ENCODE assay signal across 1 cellular context in the genomic region with DNA sequence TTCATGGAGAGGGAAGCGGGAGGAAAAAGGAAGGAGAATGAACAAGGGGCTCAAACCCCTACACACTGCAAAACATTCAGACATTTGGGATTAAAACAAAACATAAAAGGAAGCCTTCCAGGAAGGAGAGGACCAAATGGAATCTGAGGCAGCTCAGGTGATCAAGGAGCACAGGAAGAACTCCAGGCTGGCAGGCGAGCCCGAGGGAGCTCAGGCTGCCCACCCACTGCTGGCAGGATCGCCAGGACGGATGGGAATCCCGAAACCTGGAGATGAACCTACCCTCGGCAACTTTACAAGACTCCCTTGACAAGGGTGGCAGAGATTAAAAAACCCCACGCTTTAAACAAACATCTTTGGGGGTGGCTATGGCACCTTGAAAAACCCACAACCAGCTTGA.
TF ChIP-seq lines count a peak whose summit lies in the region.

No MANE protein-coding gene starts in this region.

TF ChIP-seq in HCT116, 20 proteins besides CTCF, POLR2A, EP300 and RAD21:
- TF ChIP-seq SP1 (IDR thresholded peaks at IDR 0.05; ENCODE audit: low read depth) (no peak), SIN3A (IDR thresholded peaks at IDR 0.05; ENCODE audit: low read depth) (no peak), EZH2 (IDR thresholded peaks at IDR 0.05) (no peak), FOSL1 (IDR thresholded peaks at IDR 0.05; ENCODE audit: low read depth) (no peak), ELF1 (IDR thresholded peaks at IDR 0.05; ENCODE audit: borderline replicate concordance, low read depth) (no peak), ZFX (IDR thresholded peaks at IDR 0.05) (no peak), YY1 (IDR thresholded peaks at IDR 0.05; ENCODE audit: extremely low read depth, insufficient replicate concordance, low read depth, low read length) (no peak), CEBPB (IDR thresholded peaks at IDR 0.05; ENCODE audit: low read depth) (no peak), EZH2phosphoT487 (IDR thresholded peaks at IDR 0.05; ENCODE audit: borderline replicate concordance) (no peak), EGR1 (IDR thresholded peaks at IDR 0.05; ENCODE audit: low read depth) (no peak), TCF7L2 (IDR thresholded peaks at IDR 0.05; ENCODE audit: borderline replicate concordance, extremely low read depth, insufficient read depth, insufficient read length) (no peak), ZNF274 (IDR thresholded peaks at IDR 0.05; ENCODE audit: low read depth, low read length) (no peak), POLR2AphosphoS5 (IDR thresholded peaks at IDR 0.05; ENCODE audit: low read depth, low read length) (no peak), CBX3 (IDR thresholded peaks at IDR 0.05; ENCODE audit: low read depth) (no peak)
- TF ChIP-seq, protein P1, sequence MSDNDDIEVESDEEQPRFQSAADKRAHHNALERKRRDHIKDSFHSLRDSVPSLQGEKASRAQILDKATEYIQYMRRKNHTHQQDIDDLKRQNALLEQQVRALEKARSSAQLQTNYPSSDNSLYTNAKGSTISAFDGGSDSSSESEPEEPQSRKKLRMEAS (IDR thresholded peaks at IDR 0.05): no peak
- TF ChIP-seq, protein P2, sequence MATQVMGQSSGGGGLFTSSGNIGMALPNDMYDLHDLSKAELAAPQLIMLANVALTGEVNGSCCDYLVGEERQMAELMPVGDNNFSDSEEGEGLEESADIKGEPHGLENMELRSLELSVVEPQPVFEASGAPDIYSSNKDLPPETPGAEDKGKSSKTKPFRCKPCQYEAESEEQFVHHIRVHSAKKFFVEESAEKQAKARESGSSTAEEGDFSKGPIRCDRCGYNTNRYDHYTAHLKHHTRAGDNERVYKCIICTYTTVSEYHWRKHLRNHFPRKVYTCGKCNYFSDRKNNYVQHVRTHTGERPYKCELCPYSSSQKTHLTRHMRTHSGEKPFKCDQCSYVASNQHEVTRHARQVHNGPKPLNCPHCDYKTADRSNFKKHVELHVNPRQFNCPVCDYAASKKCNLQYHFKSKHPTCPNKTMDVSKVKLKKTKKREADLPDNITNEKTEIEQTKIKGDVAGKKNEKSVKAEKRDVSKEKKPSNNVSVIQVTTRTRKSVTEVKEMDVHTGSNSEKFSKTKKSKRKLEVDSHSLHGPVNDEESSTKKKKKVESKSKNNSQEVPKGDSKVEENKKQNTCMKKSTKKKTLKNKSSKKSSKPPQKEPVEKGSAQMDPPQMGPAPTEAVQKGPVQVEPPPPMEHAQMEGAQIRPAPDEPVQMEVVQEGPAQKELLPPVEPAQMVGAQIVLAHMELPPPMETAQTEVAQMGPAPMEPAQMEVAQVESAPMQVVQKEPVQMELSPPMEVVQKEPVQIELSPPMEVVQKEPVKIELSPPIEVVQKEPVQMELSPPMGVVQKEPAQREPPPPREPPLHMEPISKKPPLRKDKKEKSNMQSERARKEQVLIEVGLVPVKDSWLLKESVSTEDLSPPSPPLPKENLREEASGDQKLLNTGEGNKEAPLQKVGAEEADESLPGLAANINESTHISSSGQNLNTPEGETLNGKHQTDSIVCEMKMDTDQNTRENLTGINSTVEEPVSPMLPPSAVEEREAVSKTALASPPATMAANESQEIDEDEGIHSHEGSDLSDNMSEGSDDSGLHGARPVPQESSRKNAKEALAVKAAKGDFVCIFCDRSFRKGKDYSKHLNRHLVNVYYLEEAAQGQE (IDR thresholded peaks at IDR 0.05; ENCODE audit: low read depth): no peak
- TF ChIP-seq, protein P3, sequence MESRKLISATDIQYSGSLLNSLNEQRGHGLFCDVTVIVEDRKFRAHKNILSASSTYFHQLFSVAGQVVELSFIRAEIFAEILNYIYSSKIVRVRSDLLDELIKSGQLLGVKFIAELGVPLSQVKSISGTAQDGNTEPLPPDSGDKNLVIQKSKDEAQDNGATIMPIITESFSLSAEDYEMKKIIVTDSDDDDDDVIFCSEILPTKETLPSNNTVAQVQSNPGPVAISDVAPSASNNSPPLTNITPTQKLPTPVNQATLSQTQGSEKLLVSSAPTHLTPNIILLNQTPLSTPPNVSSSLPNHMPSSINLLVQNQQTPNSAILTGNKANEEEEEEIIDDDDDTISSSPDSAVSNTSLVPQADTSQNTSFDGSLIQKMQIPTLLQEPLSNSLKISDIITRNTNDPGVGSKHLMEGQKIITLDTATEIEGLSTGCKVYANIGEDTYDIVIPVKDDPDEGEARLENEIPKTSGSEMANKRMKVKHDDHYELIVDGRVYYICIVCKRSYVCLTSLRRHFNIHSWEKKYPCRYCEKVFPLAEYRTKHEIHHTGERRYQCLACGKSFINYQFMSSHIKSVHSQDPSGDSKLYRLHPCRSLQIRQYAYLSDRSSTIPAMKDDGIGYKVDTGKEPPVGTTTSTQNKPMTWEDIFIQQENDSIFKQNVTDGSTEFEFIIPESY (IDR thresholded peaks at IDR 0.05; ENCODE audit: extremely low read depth, insufficient replicate concordance, low read length): no peak
- TF ChIP-seq, protein P4, sequence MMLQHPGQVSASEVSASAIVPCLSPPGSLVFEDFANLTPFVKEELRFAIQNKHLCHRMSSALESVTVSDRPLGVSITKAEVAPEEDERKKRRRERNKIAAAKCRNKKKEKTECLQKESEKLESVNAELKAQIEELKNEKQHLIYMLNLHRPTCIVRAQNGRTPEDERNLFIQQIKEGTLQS (IDR thresholded peaks at IDR 0.05): no peak
TF ChIP-seq in HCT116: peak in this region for 0.
